Comparison of ENCODE assay signal across 22 cellular contexts in genomic region chr9:102362463-102363138, GRCh38.
"Had no signal": no experiment of that assay in that cellular context is flagged by ENCODE, and none has a peak within 500 bp of the region (broad histone marks: within the 10 kb centered on the region; RNA-seq: fewer than 3 reads in every experiment).

No MANE protein-coding gene starts in this region.

- H3K9me3 Mint-ChIP-seq: neural crest cell had no signal

- H3K4me3 ChIP-seq: dorsolateral prefrontal cortex, gastrocnemius medialis, lower lobe of right lung, sigmoid colon, thoracic aorta, tibial nerve, upper lobe of left lung had no signal

- H3K36me3 ChIP-seq: gastrocnemius medialis, lower lobe of right lung, sigmoid colon, thoracic aorta, tibial nerve, upper lobe of left lung had no signal

- H2AFZ ChIP-seq: parathyroid adenoma had no signal

- H3K4me3 Mint-ChIP-seq: endodermal cell; natural killer cell; neural crest cell; stimulated activated effector memory CD8-positive, alpha-beta T cell treated with anti-CD3 and anti-CD28 coated beads, Interleukin-12 subunit alpha, Interleukin-12 subunit beta, amount 100 ng/mL, for 72 hours had no signal

- H3K9me3 ChIP-seq: gastrocnemius medialis, lower lobe of right lung, sigmoid colon, thoracic aorta had no signal

- H3K36me3 Mint-ChIP-seq: stimulated activated effector memory CD8-positive, alpha-beta T cell treated with anti-CD3 and anti-CD28 coated beads, Interleukin-12 subunit alpha, Interleukin-12 subunit beta, amount 100 ng/mL, for 72 hours had no signal

- H3K79me2 ChIP-seq: parathyroid adenoma had no signal

- H3K9ac ChIP-seq: parathyroid adenoma had no signal

- H3K27ac Mint-ChIP-seq: endodermal cell; natural killer cell; progenitor cell of endocrine pancreas; stimulated activated effector memory CD8-positive, alpha-beta T cell treated with anti-CD3 and anti-CD28 coated beads, Interleukin-12 subunit alpha, Interleukin-12 subunit beta, amount 100 ng/mL, for 72 hours had no signal

- H3K27me3 Mint-ChIP-seq: progenitor cell of endocrine pancreas had no signal

- H3K4me1 Mint-ChIP-seq: endodermal cell; natural killer cell; neural crest cell; stimulated activated effector memory CD8-positive, alpha-beta T cell treated with anti-CD3 and anti-CD28 coated beads, Interleukin-12 subunit alpha, Interleukin-12 subunit beta, amount 100 ng/mL, for 72 hours had no signal

- DNase-seq: dorsolateral prefrontal cortex; effector CD4-positive, alpha-beta T cell; endodermal cell; foreskin fibroblast; gastrocnemius medialis; head of caudate nucleus; left cardiac atrium; left ventricle myocardium superior; lower lobe of right lung; natural killer cell; sigmoid colon; stimulated activated CD4-positive, alpha-beta T cell treated with anti-CD3 and anti-CD28 coated beads, Interleukin-2, amount 100 ng/mL, for 24 hours; stimulated activated CD4-positive, alpha-beta T cell treated with anti-CD3 and anti-CD28 coated beads, Interleukin-4, amount 100 ng/mL, for 24 hours; stimulated activated naive CD8-positive, alpha-beta T cell treated with anti-CD3 and anti-CD28 coated beads, Interleukin-15, Interleukin-2, amounts not matched to agents 100 U/mL and 50 U/mL, for 24 hours; upper lobe of left lung had no signal

- H3K4me1 ChIP-seq: gastrocnemius medialis, lower lobe of right lung, parathyroid adenoma, sigmoid colon, tibial nerve, upper lobe of left lung had no signal

- H3K27ac ChIP-seq: dorsolateral prefrontal cortex, epithelial cell of prostate, gastrocnemius medialis, lower lobe of right lung, parathyroid adenoma, sigmoid colon, thoracic aorta, tibial nerve, upper lobe of left lung had no signal

- H3K27me3 ChIP-seq: dorsolateral prefrontal cortex, gastrocnemius medialis, sigmoid colon, tibial nerve, upper lobe of left lung had no signal
